In genomic region chr14:52402812-52403526, GRCh38 we compare ENCODE assay signal across 7 cellular contexts.
DNase-seq lines count a peak whose midpoint lies in the region; ATAC-seq and TF ChIP-seq lines count a peak whose summit lies in the region.

No MANE protein-coding gene starts in this region.

- H3K4me3 Mint-ChIP-seq in T-cell: peak overlapping the region in 1 of 3 donors; percentile 5
- no peak overlapping the region for H3K4me3 Mint-ChIP-seq in mesothelial cell of epicardium

- intact Hi-C loops in mucosa of descending colon (cut with DNase I, micrococcal nuclease): no loop called here

- peaks cover 55 to 69% (median 67%) of the 10 kb centered on the region in 3 donors for H3K4me1 Mint-ChIP-seq in T-cell
- peaks cover 25% of the 10 kb centered on the region for H3K4me1 Mint-ChIP-seq in mesothelial cell of epicardium

- H3K36me3 Mint-ChIP-seq in T-cell (no peaks in the 10 kb centered on the region), mesothelial cell of epicardium (no peaks in the 10 kb centered on the region)

- TF ChIP-seq CTCF in mucosa of descending colon (IDR thresholded peaks at IDR 0.05) (no peak), mesothelial cell of epicardium (IDR thresholded peaks at IDR 0.05; ENCODE audit: unreplicated experiment) (no peak)

- POLR2A ChIA-PET in T-cell (lab: Charles Lee): interaction anchor here in 1 of 2 donors (0.5 to 0.6 kb wide), 2 partner anchors 22 to 441 kb away, joined by 3 read pairs; no protein-coding TSS in a partner anchor

- H3K27me3 Mint-ChIP-seq in T-cell (no peaks in the 10 kb centered on the region), mesothelial cell of epicardium (ENCODE audit: low read depth) (no peaks in the 10 kb centered on the region)

- no peak overlapping the region for H3K4me3 ChIP-seq in mucosa of descending colon

- DNase-seq in T-cell (peak in 12 of 34 experiments; percentile 1 to 30 (median 9)), mucosa of descending colon (peak in 1 of 3 donors; percentile 62), GF-D8 (lab: John Stamatoyannopoulos, UW) (no peak), mesothelial cell of epicardium (ENCODE audit: low spot score in 2 of 2, unreplicated experiment in 2 of 2) (no peak)
- DNase-seq in activated CD4-positive, CD25-positive, alpha-beta regulatory T cell (lab: John Stamatoyannopoulos, UW): no peak

- H3K9me3 Mint-ChIP-seq in T-cell: peaks cover 0 to 8% (median 0%) of the 10 kb centered on the region in 3 donors
- H3K9me3 Mint-ChIP-seq in mesothelial cell of epicardium: no peaks in the 10 kb centered on the region

- H3K9me3 ChIP-seq in mucosa of descending colon: no peaks in the 10 kb centered on the region

- H3K27ac Mint-ChIP-seq in T-cell (peak overlapping the region; percentile 37 to 53), mesothelial cell of epicardium (no peak overlapping the region)

- H3K36me3 ChIP-seq in mucosa of descending colon (ENCODE audit: low read depth): no peaks in the 10 kb centered on the region

- CTCF ChIA-PET in T-cell (lab: Charles Lee): interaction anchor here in 1 of 2 donors (0.9 kb wide), 1 partner anchor 9 kb away, joined by 3 read pairs; no protein-coding TSS in a partner anchor

- ATAC-seq in GM18909 (IDR thresholded peaks at IDR 0.05; ENCODE audit: poor library complexity, unreplicated experiment): peak; percentile 63
- ATAC-seq in HG02884 (IDR thresholded peaks at IDR 0.05; ENCODE audit: unreplicated experiment): peak; percentile 63
- peak; percentile 71 to 79 (median 76) for ATAC-seq in T-cell (replicated peaks in 1 of 4)
- peak; percentile 52 for ATAC-seq in mucosa of descending colon

- peaks cover 19% of the 10 kb centered on the region for H3K4me1 ChIP-seq in mucosa of descending colon (ENCODE audit: low read depth)
